In genomic region chr11:205221-206001, GRCh38 we compare ENCODE assay signal across 9 cellular contexts. TPM values are rescaled to one million over a fixed set of nuclear protein-coding genes. Genes with fewer than 3 reads are reported as not detected.
DNase-seq lines count a peak whose midpoint lies in the region; ATAC-seq, FAIRE-seq and TF ChIP-seq lines count a peak whose summit lies in the region.
"Had no signal": no experiment of that assay in that cellular context is flagged by ENCODE, and none has a peak within 500 bp of the region (broad histone marks: within the 10 kb centered on the region; RNA-seq: fewer than 3 reads in every experiment).

No MANE protein-coding gene starts in this region.

- TF ChIP-seq EP300 in K562 (IDR thresholded peaks at IDR 0.05; ENCODE audit: low read length), result no peak

- peak overlapping the region; percentile 92; the same call in 1 of the 2 replicates for H3K4me2 ChIP-seq in K562 (ENCODE audit: insufficient read depth, low read length)

- no peak for FAIRE-seq in K562 (lab: Jason Lieb, UNC)

- no peak for TF ChIP-seq RAD21 in K562 (CRISPR knock-in tag; conservative IDR thresholded peaks at IDR 0.05 in 1 of 2, IDR thresholded peaks at IDR 0.05 in 1 of 2)

- POLR2A ChIA-PET in K562 (lab: Yijun Ruan, JAX), result interaction anchor here (0.7 to 2.4 kb wide), 8 partner anchors 7 to 255 kb away, joined by 3 to 23 read pairs (median 4); a partner anchor contains a TSS

- 93% methylated on average over 16 of the region's 16 CpGs for WGBS in K562 (ENCODE audit: insufficient coverage, low coverage, missing lambda C conversion rate)

- H4K20me1 ChIP-seq in K562 (replicated peaks; ENCODE audit: control insufficient read depth, insufficient read depth, low read length), result peaks cover 38% of the 10 kb centered on the region

- peaks cover 38 to 54% of the 10 kb centered on the region in 2 experiments; a peak in 4 of 5 replicates for H3K4me1 ChIP-seq in K562 (replicated peaks in 1 of 2; ENCODE audit: control insufficient read depth in 2 of 2, insufficient read depth in 2 of 2, low read length in 2 of 2)
- peaks cover 52% of the 10 kb centered on the region for H3K4me1 ChIP-seq in vagina
- peaks cover 26 to 34% of the 10 kb centered on the region in 2 donors for H3K4me1 ChIP-seq in gastrocnemius medialis

- TF ChIP-seq CTCF in K562 (IDR thresholded peaks at IDR 0.05 in 2 of 3, conservative IDR thresholded peaks at IDR 0.05 in 1 of 3; ENCODE audit: insufficient read depth in 2 of 3, low read depth in 1 of 3, low read length in 3 of 3) (no peak), vagina (IDR thresholded peaks at IDR 0.05) (no peak), gastrocnemius medialis (IDR thresholded peaks at IDR 0.05 in 4 of 5, conservative IDR thresholded peaks at IDR 0.05 in 1 of 5) (no peak)

- no TSS peak for BruUV-seq in K562 (replicated peaks; lab: Mats Ljungman, UMichigan)

- H3K36me3 ChIP-seq in K562 (ENCODE audit: control insufficient read depth, insufficient read depth, low read length) (peaks cover 65% of the 10 kb centered on the region), vagina (peaks cover 0 to 38% of the 10 kb centered on the region in 2 donors), gastrocnemius medialis (peaks cover 0 to 39% of the 10 kb centered on the region in 2 donors)

- H3K4me3 ChIP-seq in K562 (peak overlapping the region; percentile 96), vagina (peak overlapping the region; percentile 81 to 96), gastrocnemius medialis (peak overlapping the region in 2 of 4 donors; percentile 78 to 89)

- H3K27ac ChIP-seq in K562 (ENCODE audit: extremely low read depth, low read depth, low read length), result no peak overlapping the region; the same call in 2 of the 3 replicates
- no peak overlapping the region for H3K27ac ChIP-seq in vagina
- H3K27ac ChIP-seq in gastrocnemius medialis, result peak overlapping the region in 1 of 4 donors; percentile 100

- peaks cover 62% of the 10 kb centered on the region for H3K79me2 ChIP-seq in K562 (ENCODE audit: control insufficient read depth, insufficient read depth, low read length)

- CTCF ChIA-PET in K562 (lab: Yijun Ruan, JAX; ENCODE audit: low intra/inter-chr PET ratio), result no interaction called here

- TF ChIP-seq POLR2A in K562 (conservative IDR thresholded peaks at IDR 0.05) (no peak), vagina (IDR thresholded peaks at IDR 0.05) (no peak), gastrocnemius medialis (IDR thresholded peaks at IDR 0.05) (no peak)

- H3K27me3 ChIP-seq in K562 (ENCODE audit: control insufficient read depth in 2 of 2, insufficient read depth in 2 of 2, low read length in 2 of 2) (no peaks in the 10 kb centered on the region; a peak in 1 of 5 replicates), vagina (no peaks in the 10 kb centered on the region), gastrocnemius medialis (no peaks in the 10 kb centered on the region)

- DNase-seq in cardiac septum (ENCODE audit: low spot score) (peak; percentile 51), Right ventricle myocardium inferior (ENCODE audit: missing footprints) (no peak), K562 (ENCODE audit: extremely low read depth in 1 of 4, low spot score in 3 of 4) (no peak), mucosa of gallbladder (ENCODE audit: low spot score) (peak; percentile 9), vagina (ENCODE audit: extremely low spot score in 2 of 2) (peak in 1 of 2 donors; percentile 82), gastrocnemius medialis (no peak), C1 segment of cervical spinal cord (lab: John Stamatoyannopoulos, UW) (no peak), anterior cingulate cortex (lab: John Stamatoyannopoulos, UW) (no peak)
- DNase-seq: SW 1271 had no signal

- intact Hi-C loops in cardiac septum (cut with DNase I) (loop anchor here (5.0 kb wide), 1 partner anchor 152 kb away; no protein-coding TSS in a partner anchor), Right ventricle myocardium inferior (cut with DNase I) (no loop called here), K562 (cut with micrococcal nuclease) (loop anchor here (2.0 kb wide), 1 partner anchor 31 kb away; the partner anchor contains the start of genes PSMD13 and SIRT3), vagina (cut with DNase I) (loop anchor here (5.0 kb wide), 1 partner anchor 152 kb away; no protein-coding TSS in a partner anchor), gastrocnemius medialis (cut with DNase I; ENCODE audit: low total_unique reads) (loop anchor here (5.0 to 10.0 kb wide), 3 partner anchors 147 to 302 kb away; partner anchors contain the start of genes ANO9 and RNH1)

- H2AFZ ChIP-seq in K562 (ENCODE audit: low read depth, low read length), result no peak overlapping the region

- ATAC-seq in Right ventricle myocardium inferior (no peak), K562 (no peak), gastrocnemius medialis (no peak)

- H3K9ac ChIP-seq in K562 (ENCODE audit: insufficient read depth in 1 of 2, low read depth in 2 of 2, low read length in 2 of 2), result peak overlapping the region in 1 of 2 experiments; percentile 98; a peak in 2 of 4 replicates

- in situ Hi-C loops in K562 (cut with MboI), result no loop called here
- in situ Hi-C loops in gastrocnemius medialis (cut with MboI; ENCODE audit: low sequenced_read_pairs in 4 of 4), result no loop called here

- H3K9me3 ChIP-seq in K562 (replicated peaks; ENCODE audit: control insufficient read depth, insufficient read depth, low read depth, low read length) (no peaks in the 10 kb centered on the region), vagina (no peaks in the 10 kb centered on the region), gastrocnemius medialis (no peaks in the 10 kb centered on the region)

- peaks cover 4% of the 10 kb centered on the region for H3K9me1 ChIP-seq in K562 (ENCODE audit: control insufficient read depth, insufficient read depth, low read length)

RNA-seq across cellular contexts. Expression of gene BET1L, which starts 1.8 kb away (rescaled TPM):
- total RNA-seq in cardiac septum, result 24.9 TPM
- 19.4 TPM for total RNA-seq in Right ventricle myocardium inferior
- 168 and 375 TPM in 2 replicates for total RNA-seq in K562 (2011; cell fraction: chromatin; rRNA removed; ENCODE audit: low replicate concordance)
- 219 and 250 TPM in 2 replicates for total RNA-seq in K562 (2011; cell fraction: nucleolus; rRNA removed)
- total RNA-seq in K562 (2011; cell fraction: nucleoplasm; rRNA removed), result 182 and 198 TPM in 2 replicates
- total RNA-seq in K562 (2014; rRNA removed), result 18.3 and 26.8 TPM in 2 replicates
- total RNA-seq in K562 (2014; rRNA removed; fragmentation: Illumina TruSeq; extraction: Trizol), result 12.6 and 18.8 TPM in 2 replicates
- 19.9 and 21.3 TPM in 2 replicates for total RNA-seq in K562 (2015; rRNA removed; fragmentation: Illumina TruSeq; extraction: Trizol)
- 55.9 and 59.7 TPM in 2 replicates for total RNA-seq in K562 (2021)
- 69.1 and 111 TPM in 2 replicates for polyA plus RNA-seq in K562 (2011; rRNA removed)
- polyA plus RNA-seq in K562 (2011; cell fraction: cytosol; rRNA removed), result 133 and 146 TPM in 2 replicates
- 154 and 183 TPM in 2 replicates for polyA plus RNA-seq in K562 (2011; cell fraction: nucleus; rRNA removed)
- 42.7 and 71.4 TPM in 2 replicates for polyA plus RNA-seq in K562 (2012)
- polyA plus RNA-seq in K562 (2014; fragmentation: Illumina TruSeq; extraction: Trizol), result 65.3 and 66.3 TPM in 2 replicates
- 10 to 100 TPM in 1 of 2 experiments, 1 to 10 TPM in 1; 9.9 to 12.1 TPM for polyA plus RNA-seq in K562 (2014; fragmentation: Nextera tagmentation; extraction: Ambion mirVana)
- 41.1 and 49.5 TPM in 2 replicates for polyA plus RNA-seq in K562 (2014; rRNA removed)
- 80.3 and 82.9 TPM in 2 replicates for polyA minus RNA-seq in K562 (2011; rRNA and poly(A)+ RNA removed)
- 38.7 and 41.0 TPM in 2 replicates for polyA minus RNA-seq in K562 (2011; cell fraction: cytosol; rRNA and poly(A)+ RNA removed)
- polyA minus RNA-seq in K562 (2011; cell fraction: nucleus; rRNA and poly(A)+ RNA removed), result 94.4 and 132 TPM in 2 replicates
- total RNA-seq in mucosa of gallbladder, result 60.5 TPM
- total RNA-seq in vagina, result 26.5 TPM
- 10 to 100 TPM; 11.3 to 15.9 (median 12.8) TPM for total RNA-seq in gastrocnemius medialis

RNA-seq across cellular contexts. Expression of gene RIC8A, which starts 2.1 kb away (rescaled TPM):
- total RNA-seq in cardiac septum (63.4 TPM), Right ventricle myocardium inferior (52.3 TPM), K562 (2014; rRNA removed) (92.6 and 135 TPM in 2 replicates), K562 (2014; rRNA removed; fragmentation: Illumina TruSeq; extraction: Trizol) (43.5 and 50.6 TPM in 2 replicates), K562 (2015; rRNA removed; fragmentation: Illumina TruSeq; extraction: Trizol) (85.8 and 86.3 TPM in 2 replicates), K562 (2021) (103 and 108 TPM in 2 replicates), mucosa of gallbladder (109 TPM), vagina (90.1 TPM), gastrocnemius medialis (10 to 100 TPM; 35.6 to 68.5 (median 47.8) TPM)
- 113 and 349 TPM in 2 replicates for total RNA-seq in K562 (2011; cell fraction: chromatin; rRNA removed; ENCODE audit: low replicate concordance)
- 221 and 252 TPM in 2 replicates for total RNA-seq in K562 (2011; cell fraction: nucleolus; rRNA removed)
- total RNA-seq in K562 (2011; cell fraction: nucleoplasm; rRNA removed), result 129 and 148 TPM in 2 replicates
- polyA plus RNA-seq in K562 (2011; rRNA removed) (72.1 and 81.8 TPM in 2 replicates), K562 (2014; fragmentation: Illumina TruSeq; extraction: Trizol) (88.1 and 93.2 TPM in 2 replicates), K562 (2014; fragmentation: Nextera tagmentation; extraction: Ambion mirVana) (10 to 100 TPM; 10.7 to 13.6 TPM), K562 (2014; rRNA removed) (69.6 and 109 TPM in 2 replicates)
- 86.8 and 148 TPM in 2 replicates for polyA plus RNA-seq in K562 (2011; cell fraction: cytosol; rRNA removed)
- polyA plus RNA-seq in K562 (2011; cell fraction: nucleus; rRNA removed), result 298 and 428 TPM in 2 replicates
- 79.6 and 101 TPM in 2 replicates for polyA plus RNA-seq in K562 (2012)
- polyA minus RNA-seq in K562 (2011; rRNA and poly(A)+ RNA removed), result 54.7 and 72.9 TPM in 2 replicates
- polyA minus RNA-seq in K562 (2011; cell fraction: cytosol; rRNA and poly(A)+ RNA removed), result 45.9 and 91.2 TPM in 2 replicates
- 83.9 and 102 TPM in 2 replicates for polyA minus RNA-seq in K562 (2011; cell fraction: nucleus; rRNA and poly(A)+ RNA removed)

RNA-seq across cellular contexts. Expression of gene SCGB1C1, which starts 12.5 kb away (rescaled TPM):
- total RNA-seq in cardiac septum (not detected), Right ventricle myocardium inferior (not detected), K562 (2014; rRNA removed) (not detected in 2 replicates), K562 (2014; rRNA removed; fragmentation: Illumina TruSeq; extraction: Trizol) (not detected in 2 replicates), K562 (2015; rRNA removed; fragmentation: Illumina TruSeq; extraction: Trizol) (not detected in 2 replicates), K562 (2021) (not detected in 2 replicates), mucosa of gallbladder (not detected), vagina (not detected), gastrocnemius medialis (not detected)
- not detected in 2 replicates for total RNA-seq in K562 (2011; cell fraction: chromatin; rRNA removed; ENCODE audit: low replicate concordance)
- not detected in 2 replicates for total RNA-seq in K562 (2011; cell fraction: nucleolus; rRNA removed)
- not detected in 2 replicates for total RNA-seq in K562 (2011; cell fraction: nucleoplasm; rRNA removed)
- polyA plus RNA-seq in K562 (2011; rRNA removed) (not detected in 2 replicates), K562 (2014; fragmentation: Illumina TruSeq; extraction: Trizol) (not detected in 2 replicates), K562 (2014; fragmentation: Nextera tagmentation; extraction: Ambion mirVana) (not detected), K562 (2014; rRNA removed) (not detected in 2 replicates)
- polyA plus RNA-seq in K562 (2011; cell fraction: cytosol; rRNA removed), result not detected in 2 replicates
- polyA plus RNA-seq in K562 (2011; cell fraction: nucleus; rRNA removed), result not detected in 2 replicates
- polyA plus RNA-seq in K562 (2012), result not detected in 2 replicates
- polyA minus RNA-seq in K562 (2011; rRNA and poly(A)+ RNA removed), result not detected in 2 replicates
- not detected in 2 replicates for polyA minus RNA-seq in K562 (2011; cell fraction: cytosol; rRNA and poly(A)+ RNA removed)
- polyA minus RNA-seq in K562 (2011; cell fraction: nucleus; rRNA and poly(A)+ RNA removed), result not detected in 2 replicates

RNA-seq across cellular contexts. Expression of gene SIRT3, which starts 30.7 kb away (rescaled TPM):
- 27.0 TPM for total RNA-seq in cardiac septum
- 39.7 TPM for total RNA-seq in Right ventricle myocardium inferior
- total RNA-seq in K562 (2011; cell fraction: chromatin; rRNA removed; ENCODE audit: low replicate concordance), result 63.3 and 67.6 TPM in 2 replicates
- 36.5 and 39.2 TPM in 2 replicates for total RNA-seq in K562 (2011; cell fraction: nucleolus; rRNA removed)
- 42.6 and 50.4 TPM in 2 replicates for total RNA-seq in K562 (2011; cell fraction: nucleoplasm; rRNA removed)
- total RNA-seq in K562 (2014; rRNA removed), result 13.3 and 14.5 TPM in 2 replicates
- total RNA-seq in K562 (2014; rRNA removed; fragmentation: Illumina TruSeq; extraction: Trizol), result 8.6 and 8.7 TPM in 2 replicates
- 8.2 and 10.0 TPM in 2 replicates for total RNA-seq in K562 (2015; rRNA removed; fragmentation: Illumina TruSeq; extraction: Trizol)
- 14.9 and 15.2 TPM in 2 replicates for total RNA-seq in K562 (2021)
- 21.0 and 21.2 TPM in 2 replicates for polyA plus RNA-seq in K562 (2011; rRNA removed)
- 28.7 and 34.0 TPM in 2 replicates for polyA plus RNA-seq in K562 (2011; cell fraction: cytosol; rRNA removed)
- 35.7 and 37.1 TPM in 2 replicates for polyA plus RNA-seq in K562 (2011; cell fraction: nucleus; rRNA removed)
- 19.8 and 24.0 TPM in 2 replicates for polyA plus RNA-seq in K562 (2012)
- 18.4 and 20.5 TPM in 2 replicates for polyA plus RNA-seq in K562 (2014; fragmentation: Illumina TruSeq; extraction: Trizol)
- polyA plus RNA-seq in K562 (2014; fragmentation: Nextera tagmentation; extraction: Ambion mirVana), result 1 to 10 TPM; 1.9 to 2.9 TPM
- polyA plus RNA-seq in K562 (2014; rRNA removed), result 23.8 and 27.5 TPM in 2 replicates
- 15.4 and 17.4 TPM in 2 replicates for polyA minus RNA-seq in K562 (2011; rRNA and poly(A)+ RNA removed)
- 5.5 and 16.2 TPM in 2 replicates for polyA minus RNA-seq in K562 (2011; cell fraction: cytosol; rRNA and poly(A)+ RNA removed)
- polyA minus RNA-seq in K562 (2011; cell fraction: nucleus; rRNA and poly(A)+ RNA removed), result 10.7 and 13.6 TPM in 2 replicates
- total RNA-seq in mucosa of gallbladder, result 19.0 TPM
- 5.6 TPM for total RNA-seq in vagina
- total RNA-seq in gastrocnemius medialis, result 10 to 100 TPM in 3 of 4 donors, 1 to 10 TPM in 1; 9.2 to 15.0 (median 12.7) TPM

RNA-seq across cellular contexts. Expression of gene PSMD13, which starts 31.4 kb away (rescaled TPM):
- 87.5 TPM for total RNA-seq in cardiac septum
- total RNA-seq in Right ventricle myocardium inferior, result 91.7 TPM
- 209 and 273 TPM in 2 replicates for total RNA-seq in K562 (2011; cell fraction: chromatin; rRNA removed; ENCODE audit: low replicate concordance)
- 153 and 159 TPM in 2 replicates for total RNA-seq in K562 (2011; cell fraction: nucleolus; rRNA removed)
- 172 and 176 TPM in 2 replicates for total RNA-seq in K562 (2011; cell fraction: nucleoplasm; rRNA removed)
- total RNA-seq in K562 (2014; rRNA removed), result 279 and 309 TPM in 2 replicates
- 199 and 209 TPM in 2 replicates for total RNA-seq in K562 (2014; rRNA removed; fragmentation: Illumina TruSeq; extraction: Trizol)
- 176 and 185 TPM in 2 replicates for total RNA-seq in K562 (2015; rRNA removed; fragmentation: Illumina TruSeq; extraction: Trizol)
- total RNA-seq in K562 (2021), result 236 and 254 TPM in 2 replicates
- polyA plus RNA-seq in K562 (2011; rRNA removed), result 225 and 267 TPM in 2 replicates
- 208 and 225 TPM in 2 replicates for polyA plus RNA-seq in K562 (2011; cell fraction: cytosol; rRNA removed)
- polyA plus RNA-seq in K562 (2011; cell fraction: nucleus; rRNA removed), result 238 and 252 TPM in 2 replicates
- 146 and 216 TPM in 2 replicates for polyA plus RNA-seq in K562 (2012)
- 225 and 237 TPM in 2 replicates for polyA plus RNA-seq in K562 (2014; fragmentation: Illumina TruSeq; extraction: Trizol)
- polyA plus RNA-seq in K562 (2014; fragmentation: Nextera tagmentation; extraction: Ambion mirVana), result 100 to 1,000 TPM; 370 to 383 TPM
- 292 and 304 TPM in 2 replicates for polyA plus RNA-seq in K562 (2014; rRNA removed)
- polyA minus RNA-seq in K562 (2011; rRNA and poly(A)+ RNA removed), result 144 and 174 TPM in 2 replicates
- polyA minus RNA-seq in K562 (2011; cell fraction: cytosol; rRNA and poly(A)+ RNA removed), result 61.1 and 89.0 TPM in 2 replicates
- polyA minus RNA-seq in K562 (2011; cell fraction: nucleus; rRNA and poly(A)+ RNA removed), result 54.5 and 75.3 TPM in 2 replicates
- total RNA-seq in mucosa of gallbladder, result 78.5 TPM
- 71.9 TPM for total RNA-seq in vagina
- total RNA-seq in gastrocnemius medialis, result 100 to 1,000 TPM; 128 to 189 (median 163) TPM

Comparison
In these comparisons a context has a peak if more than half of its experiments do, and no peak if none do; other contexts are left out.
1. DNase-seq: peak in cardiac septum (single experiment) and mucosa of gallbladder (single experiment); none in Right ventricle myocardium inferior (single experiment), K562 (0 of 4), gastrocnemius medialis (0 of 2), C1 segment of cervical spinal cord (0 of 14) and anterior cingulate cortex (0 of 58).